Comparison of ENCODE assay signal across 7 cellular contexts in the genomic region with DNA sequence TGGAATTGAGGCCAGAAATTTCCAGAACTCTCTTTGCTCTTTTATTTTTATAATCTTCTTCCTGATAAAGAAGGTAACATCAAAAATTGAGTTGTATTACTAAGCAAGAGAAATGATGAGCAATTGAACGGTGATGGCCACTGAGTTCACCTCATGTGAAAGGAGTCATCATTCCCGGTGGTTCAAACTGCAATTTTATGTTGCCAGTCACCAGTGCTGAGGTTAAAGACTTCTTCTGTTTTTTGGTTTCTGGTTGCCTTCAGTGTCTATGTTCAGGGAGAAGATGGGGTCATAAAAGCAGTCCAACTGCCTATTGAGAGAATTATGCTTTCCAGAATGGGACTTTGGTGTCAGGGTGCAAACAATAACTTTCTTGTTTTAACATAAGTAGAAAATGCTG. TPM values are rescaled to one million over a fixed set of nuclear protein-coding genes. Genes with fewer than 3 reads are reported as not detected.
"Had no signal": no experiment of that assay in that cellular context is flagged by ENCODE, and none has a peak within 500 bp of the region (broad histone marks: within the 10 kb centered on the region; RNA-seq: fewer than 3 reads in every experiment).

No MANE protein-coding gene starts in this region.

RNA-seq across cellular contexts. Expression of a gene that starts 19.4 kb away (rescaled TPM):
- total RNA-seq: left ventricle myocardium inferior, mesenteric fat pad, omental fat pad, subcutaneous adipose tissue, thoracic aorta had no signal
- polyA plus RNA-seq: immature natural killer cell; naive thymus-derived CD4-positive, alpha-beta T cell had no signal
